In genomic region chr19:4909172-4909896, GRCh38 we compare ENCODE assay signal across 1 cellular context.
A peak's percentile ranks its signal among the peaks of the same experiment; 100 is the strongest.
TF ChIP-seq lines count a peak whose summit lies in the region.

Gene UHRF1, plus strand, starts transcription at chr19:4909501. Its CDS starts 1,385 bp downstream, at chr19:4910886.

TF ChIP-seq in GM12878, 131 proteins besides CTCF, POLR2A, EP300 and RAD21 (continued from another document):
- TF ChIP-seq E2F8 (IDR thresholded peaks at IDR 0.05; ENCODE audit: low read depth, partially characterized antibody) (peak; percentile 83), TAF1 (IDR thresholded peaks at IDR 0.05; ENCODE audit: borderline replicate concordance, low read depth, low read length) (peak; percentile 85), ETV6 (conservative IDR thresholded peaks at IDR 0.05 in 1 of 2, IDR thresholded peaks at IDR 0.05 in 1 of 2; ENCODE audit: borderline replicate concordance in 1 of 2, low read depth in 1 of 2) (no peak), ZNF24 (IDR thresholded peaks at IDR 0.05) (no peak), SP1 (IDR thresholded peaks at IDR 0.05; ENCODE audit: low read depth, low read length) (peak; percentile 51), ZSCAN29 (IDR thresholded peaks at IDR 0.05) (no peak), BHLHE40 (IDR thresholded peaks at IDR 0.05; ENCODE audit: borderline replicate concordance in 1 of 2, low read depth in 2 of 2, low read length in 1 of 2) (peak in 1 of 2 experiments; percentile 62; a peak in 2 of 4 replicates), IKZF1 (conservative IDR thresholded peaks at IDR 0.05) (peak; percentile 60), PML (IDR thresholded peaks at IDR 0.05; ENCODE audit: low read length) (no peak), POLR2AphosphoS5 (IDR thresholded peaks at IDR 0.05; ENCODE audit: low read length) (peak; percentile 70), TCF3 (IDR thresholded peaks at IDR 0.05; ENCODE audit: borderline replicate concordance, insufficient read depth, low read depth, low read length) (peak; percentile 60; the same call in 1 of the 2 replicates), RB1 (IDR thresholded peaks at IDR 0.05; ENCODE audit: borderline replicate concordance) (0 out of 2 replicates have a peak, but pooled peaks have one; percentile 52), YBX1 (IDR thresholded peaks at IDR 0.05) (no peak), NRF1 (conservative IDR thresholded peaks at IDR 0.05; ENCODE audit: low read depth, low read length) (no peak), KLF5 (IDR thresholded peaks at IDR 0.05; ENCODE audit: partially characterized antibody) (no peak), ZNF217 (IDR thresholded peaks at IDR 0.05) (0 out of 2 replicates have a peak, but pooled peaks have one; percentile 17), SREBF1 (IDR thresholded peaks at IDR 0.05; ENCODE audit: low read length) (no peak), ATF7 (IDR thresholded peaks at IDR 0.05; ENCODE audit: low read depth) (no peak), TARDBP (IDR thresholded peaks at IDR 0.05; ENCODE audit: borderline replicate concordance) (no peak), CREB1 (IDR thresholded peaks at IDR 0.05; ENCODE audit: low read depth) (0 out of 2 replicates have a peak, but pooled peaks have one; percentile 16), HDAC2 (IDR thresholded peaks at IDR 0.05) (no peak), POLR2AphosphoS2 (IDR thresholded peaks at IDR 0.05; ENCODE audit: low read depth, low read length) (no peak), EGR1 (IDR thresholded peaks at IDR 0.05; ENCODE audit: borderline replicate concordance in 1 of 2, low read depth in 2 of 2, low read length in 2 of 2) (peak in 1 of 2 experiments; percentile 76; a peak in 2 of 3 replicates), SMARCA5 (IDR thresholded peaks at IDR 0.05) (peak; percentile 23; the same call in 1 of the 2 replicates), E2F4 (IDR thresholded peaks at IDR 0.05; ENCODE audit: low read depth, low read length) (peak; percentile 57; the same call in 1 of the 2 replicates)
